ENCODE assay signal across 11 cellular contexts in the genomic region with DNA sequence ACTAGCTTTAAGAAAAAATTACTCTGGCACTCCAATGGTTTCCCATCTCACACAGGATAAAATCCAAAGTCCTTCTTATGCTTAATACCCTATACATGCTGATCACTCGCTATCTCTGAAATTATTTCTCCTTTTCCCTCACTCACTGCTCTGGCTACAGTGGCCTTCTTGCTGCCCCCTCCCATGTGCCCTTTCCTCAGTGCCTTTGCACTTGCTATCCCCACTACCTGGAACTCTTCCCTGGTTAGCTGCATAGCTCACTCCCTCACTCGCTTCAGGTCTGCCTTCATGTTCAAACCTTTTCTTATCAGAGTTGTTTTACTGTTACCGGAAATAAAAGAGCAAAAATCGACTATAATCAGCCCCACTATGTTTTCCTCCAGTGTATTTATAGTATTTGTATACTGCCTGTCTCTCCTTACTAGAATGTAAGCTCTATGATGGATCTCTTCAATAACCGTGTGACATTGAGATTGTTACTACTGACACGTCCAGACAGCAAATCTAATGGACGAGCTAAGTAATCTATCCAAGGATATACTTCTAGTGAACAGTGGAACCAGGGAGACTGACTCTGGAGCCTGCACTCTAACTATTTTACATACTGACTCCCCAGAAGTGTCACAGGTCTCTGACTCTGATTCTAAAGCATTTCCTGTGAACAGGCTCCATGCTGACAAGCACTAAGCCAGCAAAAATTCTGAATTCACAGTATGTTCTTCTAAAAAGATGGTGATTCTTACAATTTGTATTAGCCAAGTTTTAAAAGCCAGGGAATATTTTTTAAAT. TPM values are rescaled to one million over a fixed set of nuclear protein-coding genes. Genes with fewer than 3 reads are reported as not detected.
DNase-seq lines count a peak whose midpoint lies in the region; ATAC-seq and TF ChIP-seq lines count a peak whose summit lies in the region.
"Had no signal": no experiment of that assay in that cellular context is flagged by ENCODE, and none has a peak within 500 bp of the region (broad histone marks: within the 10 kb centered on the region; RNA-seq: fewer than 3 reads in every experiment).

No MANE protein-coding gene starts in this region.

- ATAC-seq in body of pancreas, result peak; percentile 42
- ATAC-seq in left lung, result peak; percentile 60
- ATAC-seq in HG02852 (IDR thresholded peaks at IDR 0.05; ENCODE audit: unreplicated experiment), result no peak
- no peak for ATAC-seq in HG03025 (IDR thresholded peaks at IDR 0.05; ENCODE audit: low FRiP score, unreplicated experiment)

- no peaks in the 10 kb centered on the region for H3K36me3 ChIP-seq in HEK293 (ENCODE audit: control insufficient read depth in 2 of 2, insufficient read depth in 1 of 2, low read length in 2 of 2)
- no peaks in the 10 kb centered on the region for H3K36me3 ChIP-seq in body of pancreas (replicated peaks in 1 of 2; ENCODE audit: insufficient read depth in 1 of 2, low read depth in 2 of 2)
- H3K36me3 ChIP-seq in left lung, result no peaks in the 10 kb centered on the region

- WGBS in body of pancreas, 2 donors, result 36 to 38% methylated on average over 7 of the region's 7 CpGs

- DNase-seq in AG04450 (ENCODE audit: low read depth, low spot score), result peak; percentile 41
- DNase-seq in body of pancreas, result no peak
- DNase-seq in left lung, result no peak
- DNase-seq in NCI-H526 treated with DMSO at 0.1 percent for 48 hours (lab: John Stamatoyannopoulos, UW), result no peak
- DNase-seq in activated CD4-positive, alpha-beta T cell treated with anti-CD3 and anti-CD28 coated beads, Interleukin-2, amount 50 U/mL, for 48 hours, result no peak
- DNase-seq: activated CD4-positive, alpha-beta T cell treated with anti-CD3 and anti-CD28 coated beads, Interleukin-2, amount 50 U/mL, for 4 hours; NCI-H345; stimulated activated CD4-positive, alpha-beta T cell treated with anti-CD3 and anti-CD28 coated beads, Interleukin-15, amount 100 ng/mL, for 24 hours had no signal

- no peak for TF ChIP-seq POLR2A in body of pancreas (IDR thresholded peaks at IDR 0.05)

- H3K27ac ChIP-seq in AG04450 (ENCODE audit: low read depth, low read length), result peak overlapping the region; percentile 49
- H3K27ac ChIP-seq in HEK293 (ENCODE audit: extremely low read depth, low read depth, low read length), result no peak overlapping the region
- peak overlapping the region; percentile 77 to 88 (median 84) for H3K27ac ChIP-seq in body of pancreas
- no peak overlapping the region for H3K27ac ChIP-seq in left lung

- H3K9me3 ChIP-seq in AG04450 (ENCODE audit: control insufficient read depth, insufficient read depth, low read length) (no peaks in the 10 kb centered on the region), HEK293 (ENCODE audit: control insufficient read depth, insufficient read depth, low read depth, low read length) (no peaks in the 10 kb centered on the region), body of pancreas (no peaks in the 10 kb centered on the region), left lung (no peaks in the 10 kb centered on the region)

- H3K27me3 ChIP-seq in AG04450 (ENCODE audit: control insufficient read depth, insufficient read depth, low read length) (no peaks in the 10 kb centered on the region), body of pancreas (no peaks in the 10 kb centered on the region), left lung (no peaks in the 10 kb centered on the region)

- POLR2A ChIA-PET in AG04450 (lab: Yijun Ruan, JAX) (interaction anchor here (0.9 kb wide), 1 partner anchor 8 kb away, joined by 3 read pairs; no protein-coding TSS in a partner anchor), HEK293 (lab: Yijun Ruan, JAX) (interaction anchor here (0.6 to 1.1 kb wide), 3 partner anchors 45 to 69 kb away, joined by 3 to 4 read pairs (median 3); no protein-coding TSS in a partner anchor)

- intact Hi-C loops in body of pancreas (cut with DNase I), result no loop called here
- intact Hi-C loops in left lung (cut with DNase I), result no loop called here

- H3K4me1 ChIP-seq in HEK293 (ENCODE audit: control insufficient read depth, insufficient read depth, low read length), result peaks cover 6% of the 10 kb centered on the region; the same call in 1 of the 2 replicates
- H3K4me1 ChIP-seq in body of pancreas, result peaks cover 69% of the 10 kb centered on the region
- H3K4me1 ChIP-seq in left lung, result peaks cover 24 to 69% of the 10 kb centered on the region in 2 donors

- H3K4me3 ChIP-seq in AG04450 (ENCODE audit: low read depth, low read length), result no peak overlapping the region
- no peak overlapping the region for H3K4me3 ChIP-seq in HEK293 (ENCODE audit: low read depth, low read length)
- H3K4me3 ChIP-seq in body of pancreas, result no peak overlapping the region
- no peak overlapping the region for H3K4me3 ChIP-seq in left lung

- CTCF ChIA-PET in AG04450 (lab: Charles Lee) (interaction anchor here (0.6 to 1.5 kb wide), 3 partner anchors 15 to 74 kb away, joined by 3 to 7 read pairs (median 4); partner anchors contain the start of gene ARMC12), HEK293 (lab: Yijun Ruan, JAX) (interaction anchor here (0.6 to 2.5 kb wide), 3 partner anchors 21 to 73 kb away, joined by 3 to 18 read pairs (median 5); partner anchors contain the start of gene ARMC12)

- TF ChIP-seq CTCF in AG04450 (IDR thresholded peaks at IDR 0.05; ENCODE audit: low read depth, low read length) (no peak), HEK293 (tag by site-specific recombination; IDR thresholded peaks at IDR 0.05) (no peak), body of pancreas (IDR thresholded peaks at IDR 0.05) (no peak), left lung (IDR thresholded peaks at IDR 0.05) (no peak)

TF ChIP-seq in HEK293, 187 proteins besides CTCF, POLR2A, EP300 and RAD21:
- TF ChIP-seq ZSCAN30 (tag by site-specific recombination; IDR thresholded peaks at IDR 0.05) (no peak), ZNF837 (tag by site-specific recombination; IDR thresholded peaks at IDR 0.05) (no peak), ZNF623 (tag by site-specific recombination; IDR thresholded peaks at IDR 0.05) (peak; percentile 97)

RNA-seq across cellular contexts. Expression of gene FKBP5, which starts 25.1 kb away (rescaled TPM):
- polyA plus RNA-seq in AG04450 (2011; rRNA removed), result 6.9 and 7.6 TPM in 2 replicates
- polyA minus RNA-seq in AG04450 (2011; rRNA and poly(A)+ RNA removed), result 3.3 and 4.0 TPM in 2 replicates
- total RNA-seq in body of pancreas (100 to 1,000 TPM; 133 to 138 TPM), left lung (100 to 1,000 TPM; 114 to 139 TPM)

Comparison
In these comparisons a context has a peak if more than half of its experiments do, and no peak if none do; other contexts are left out.
1. H3K27ac ChIP-seq: peak in AG04450 (single experiment) and body of pancreas (4 of 4); none in HEK293 (single experiment) and left lung (0 of 2).
2. ATAC-seq: peak in body of pancreas (single experiment) and left lung (single experiment); none in HG02852 (single experiment) and HG03025 (single experiment).